ENCODE assay signal across 21 cellular contexts in the genomic region with DNA sequence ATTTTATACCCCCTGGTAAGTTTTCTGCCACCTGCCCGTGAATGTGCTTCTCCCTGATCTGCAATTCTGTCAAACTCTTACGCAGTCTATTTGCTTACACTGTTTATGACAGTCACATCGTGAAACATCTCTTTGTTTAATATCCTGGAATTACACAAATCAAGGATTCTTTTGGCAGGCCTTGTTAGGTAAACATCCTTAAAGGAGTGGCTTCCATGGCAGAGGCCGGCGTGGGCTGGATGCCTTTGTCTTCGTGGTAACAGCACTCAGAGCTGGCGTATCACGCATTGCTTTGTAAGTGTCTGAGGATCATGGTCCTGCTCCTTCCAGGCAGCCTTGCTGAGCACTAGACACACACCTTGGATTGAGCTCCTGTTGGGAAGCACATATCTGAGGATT.
"Had no signal": no experiment of that assay in that cellular context is flagged by ENCODE, and none has a peak within 500 bp of the region (broad histone marks: within the 10 kb centered on the region; RNA-seq: fewer than 3 reads in every experiment).

No MANE protein-coding gene starts in this region.

- H3K36me3 ChIP-seq: heart left ventricle, neutrophil, thyroid gland, uterus had no signal

- FAIRE-seq: endothelial cell of umbilical vein, frontal cortex had no signal

- H3K27ac ChIP-seq: heart left ventricle, neutrophil, thyroid gland, uterus had no signal

- H3K4me3 ChIP-seq: heart left ventricle, thyroid gland, uterus had no signal

- H3K9me3 ChIP-seq: heart left ventricle, neutrophil, thyroid gland, uterus had no signal

- DNase-seq: activated B cell treated with CpG ODN at 0.5 μM for 24 hours; activated CD4-positive, alpha-beta T cell treated with anti-CD3 and anti-CD28 coated beads for 48 hours; activated CD8-positive, alpha-beta T cell treated with anti-CD3 and anti-CD28 coated beads for 36 hours; activated gamma-delta T cell treated with Interleukin-2 at 50 U/mL for 16 hours; activated T-cell treated with anti-CD3 and anti-CD28 coated beads, Interleukin-2, amount 50 U/mL, for 4 hours; amniotic stem cell; cortex of kidney; effector CD4-positive, alpha-beta T cell; heart left ventricle; islet precursor cell; left ventricle myocardium superior; mesenchymal stem cell; natural killer cell; stimulated activated CD4-positive, alpha-beta T cell treated with anti-CD3 and anti-CD28 coated beads, Interleukin-2, amount 100 ng/mL, for 48 hours; T-helper 17 cell; thyroid gland; uterus had no signal

- H3K27me3 ChIP-seq: heart left ventricle, neutrophil, thyroid gland, uterus had no signal

- ATAC-seq: activated CD8-positive, alpha-beta T cell treated with anti-CD3 and anti-CD28 coated beads for 36 hours; activated T-cell treated with anti-CD3 and anti-CD28 coated beads, Interleukin-2, amount 50 U/mL, for 4 hours; heart left ventricle; left ventricle myocardium superior; natural killer cell; stimulated activated memory B cell treated with anti-CD40 and anti-IgM and Interleukin-4, amounts not matched to agents 10 μg/mL and 1 μg/mL and 100 μg/mL, for 72 hours; T-helper 17 cell had no signal

- H3K4me1 ChIP-seq: heart left ventricle, thyroid gland, uterus had no signal
